Comparison of ENCODE assay signal across 25 cellular contexts in genomic region chr21:38790038-38790437, GRCh38.
"Had no signal": no experiment of that assay in that cellular context is flagged by ENCODE, and none has a peak within 500 bp of the region (broad histone marks: within the 10 kb centered on the region; RNA-seq: fewer than 3 reads in every experiment).

No MANE protein-coding gene starts in this region.

- H3K4me2 ChIP-seq: KMS-11 had no signal

- H3K9me3 ChIP-seq: breast epithelium, MG63 had no signal

- H3K9ac ChIP-seq: KMS-11 had no signal

- H3K4me1 ChIP-seq: breast epithelium had no signal

- H3K4me3 ChIP-seq: breast epithelium, MG63 had no signal

- H3K9me3 Mint-ChIP-seq: activated CD4-positive, alpha-beta T cell treated with anti-CD3 and anti-CD28 coated beads, Interleukin-2, amount 10 ng/mL, durations not matched to agents 24 days and 14 days; activated naive CD4-positive, alpha-beta T cell treated with anti-CD3 and anti-CD28 coated beads, Interleukin-2, amount 50 U/mL, for 24 hours; activated T-cell treated with anti-CD3 and anti-CD28 coated beads, Interleukin-2, amount 50 U/mL, for 24 hours; activated T-helper 1 cell treated with anti-CD3 and anti-CD28 coated beads, Interleukin-12 subunit alpha, Interleukin-12 subunit beta, Interleukin-2, Interleukin-4 antibody, amounts not matched to agents 30 ng/mL and 10 ng/mL and 1 ng/mL, durations not matched to agents 14 hours and 24 hours and 36 hours; IgD-negative memory B cell; WTC11 had no signal

- ATAC-seq: activated CD8-positive, alpha-beta memory T cell treated with anti-CD3 and anti-CD28 coated beads, Interleukin-2, amount 10 ng/mL, durations not matched to agents 7 days and 5 days; T-helper 17 cell; WTC11 had no signal

- H3K36me3 ChIP-seq: breast epithelium, MG63 had no signal

- H3K27ac Mint-ChIP-seq: activated CD4-positive, alpha-beta T cell treated with anti-CD3 and anti-CD28 coated beads, Interleukin-2, amount 10 ng/mL, durations not matched to agents 24 days and 14 days; activated CD8-positive, alpha-beta memory T cell treated with anti-CD3 and anti-CD28 coated beads, Interleukin-2, amount 10 ng/mL, durations not matched to agents 7 days and 5 days; activated naive CD4-positive, alpha-beta T cell treated with anti-CD3 and anti-CD28 coated beads, Interleukin-2, amount 50 U/mL, for 24 hours; activated T-cell treated with anti-CD3 and anti-CD28 coated beads, Interleukin-2, amount 50 U/mL, for 24 hours; activated T-helper 1 cell treated with anti-CD3 and anti-CD28 coated beads, Interleukin-12 subunit alpha, Interleukin-12 subunit beta, Interleukin-2, Interleukin-4 antibody, amounts not matched to agents 30 ng/mL and 10 ng/mL and 1 ng/mL, durations not matched to agents 14 hours and 24 hours and 36 hours; IgD-negative memory B cell; T-helper 17 cell; WTC11 had no signal

- H3K27me3 ChIP-seq: breast epithelium, MG63 had no signal

- DNase-seq: activated CD4-positive, alpha-beta T cell treated with anti-CD3 and anti-CD28 coated beads for 1 hour; activated CD4-positive, alpha-beta T cell treated with anti-CD3 and anti-CD28 coated beads, Interleukin-2, amount 10 ng/mL, durations not matched to agents 24 days and 14 days; activated CD4-positive, alpha-beta T cell treated with anti-CD3 and anti-CD28 coated beads, Interleukin-2, amount 50 U/mL, for 48 hours; activated CD8-positive, alpha-beta memory T cell treated with anti-CD3 and anti-CD28 coated beads, Interleukin-2, amount 10 ng/mL, durations not matched to agents 7 days and 5 days; activated effector memory CD4-positive, alpha-beta T cell treated with Interleukin-2 at 50 U/mL for 16 hours; activated naive CD4-positive, alpha-beta T cell; activated T-cell treated with anti-CD3 and anti-CD28 coated beads, Interleukin-2, amount 50 U/mL, for 24 hours; aorta; MG63; NCI-H1105 treated with DMSO at 0.1 percent for 48 hours; NCI-H1436 treated with DMSO at 0.1 percent for 48 hours; NCI-H187; NCI-H2081; NCI-H510A treated with DMSO at 0.1 percent for 48 hours; NCI-H69; NK-92 treated with Interleukin-12 subunit alpha and Interleukin-12 subunit beta, amount 100 ng/mL, for 24 hours; SIG-M5; T-helper 17 cell; T-helper 9 cell had no signal

- H3K27me3 Mint-ChIP-seq: activated CD4-positive, alpha-beta T cell treated with anti-CD3 and anti-CD28 coated beads, Interleukin-2, amount 10 ng/mL, durations not matched to agents 24 days and 14 days; activated naive CD4-positive, alpha-beta T cell treated with anti-CD3 and anti-CD28 coated beads, Interleukin-2, amount 50 U/mL, for 24 hours had no signal

- H3K4me3 Mint-ChIP-seq: activated CD4-positive, alpha-beta T cell treated with anti-CD3 and anti-CD28 coated beads, Interleukin-2, amount 10 ng/mL, durations not matched to agents 24 days and 14 days; activated CD8-positive, alpha-beta memory T cell treated with anti-CD3 and anti-CD28 coated beads, Interleukin-2, amount 10 ng/mL, durations not matched to agents 7 days and 5 days; activated naive CD4-positive, alpha-beta T cell treated with anti-CD3 and anti-CD28 coated beads, Interleukin-2, amount 50 U/mL, for 24 hours; activated T-cell treated with anti-CD3 and anti-CD28 coated beads, Interleukin-2, amount 50 U/mL, for 24 hours; activated T-helper 1 cell treated with anti-CD3 and anti-CD28 coated beads, Interleukin-12 subunit alpha, Interleukin-12 subunit beta, Interleukin-2, Interleukin-4 antibody, amounts not matched to agents 30 ng/mL and 10 ng/mL and 1 ng/mL, durations not matched to agents 14 hours and 24 hours and 36 hours; IgD-negative memory B cell; T-helper 17 cell; WTC11 had no signal

- H3K27ac ChIP-seq: breast epithelium, KMS-11 had no signal

- H3K36me3 Mint-ChIP-seq: activated CD8-positive, alpha-beta memory T cell treated with anti-CD3 and anti-CD28 coated beads, Interleukin-2, amount 10 ng/mL, durations not matched to agents 7 days and 5 days; activated naive CD4-positive, alpha-beta T cell treated with anti-CD3 and anti-CD28 coated beads, Interleukin-2, amount 50 U/mL, for 24 hours; IgD-negative memory B cell; WTC11 had no signal
